25 cellular contexts compared by ENCODE assay signal in the genomic region with DNA sequence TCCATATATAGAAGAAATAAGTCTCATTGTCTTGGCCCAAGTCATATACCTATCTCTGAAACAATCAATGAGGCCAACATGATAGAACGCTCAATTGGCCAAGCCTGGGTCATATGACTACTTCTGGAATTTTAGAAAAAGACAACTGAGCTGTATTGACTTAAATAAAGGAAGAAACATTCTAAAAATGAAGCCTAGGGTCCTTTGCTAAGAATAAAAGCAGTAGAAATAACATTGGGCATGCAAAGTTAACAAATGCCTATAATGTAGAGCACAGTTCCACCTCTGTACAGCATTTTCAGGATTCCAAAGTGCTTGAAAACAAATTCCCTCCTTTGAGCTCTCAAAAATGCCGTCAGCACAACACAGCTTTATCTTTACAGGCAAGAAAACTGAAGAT.
"Had no signal": no experiment of that assay in that cellular context is flagged by ENCODE, and none has a peak within 500 bp of the region (broad histone marks: within the 10 kb centered on the region; RNA-seq: fewer than 3 reads in every experiment).

No MANE protein-coding gene starts in this region.

- H3K4me1 ChIP-seq: left ventricle myocardium inferior, pancreas, prostate gland, stomach, tibial artery, uterus had no signal

- H3K27me3 Mint-ChIP-seq: memory B cell; naive thymus-derived CD8-positive, alpha-beta T cell; stimulated activated naive B cell treated with anti-CD40 and anti-IgM and Interleukin-4, amounts not matched to agents 10 μg/mL and 1 μg/mL and 100 μg/mL, for 72 hours; type B pancreatic cell had no signal

- H3K36me3 ChIP-seq: left ventricle myocardium inferior, pancreas, prostate gland, thoracic aorta, uterus had no signal

- H3K27ac ChIP-seq: left ventricle myocardium inferior, pancreas, prostate gland, stomach, thoracic aorta, tibial artery, uterus had no signal

- H3K4me1 Mint-ChIP-seq: memory B cell; naive thymus-derived CD8-positive, alpha-beta T cell; nephron; stimulated activated naive B cell treated with anti-CD40 and anti-IgM and Interleukin-4, amounts not matched to agents 10 μg/mL and 1 μg/mL and 100 μg/mL, for 72 hours had no signal

- H3K36me3 Mint-ChIP-seq: memory B cell; naive thymus-derived CD8-positive, alpha-beta T cell; stimulated activated naive B cell treated with anti-CD40 and anti-IgM and Interleukin-4, amounts not matched to agents 10 μg/mL and 1 μg/mL and 100 μg/mL, for 72 hours; type B pancreatic cell had no signal

- DNase-seq: islet precursor cell; left ventricle myocardium inferior; naive thymus-derived CD8-positive, alpha-beta T cell; nucleus accumbens; pancreas; posterior cingulate gyrus; retina; right cardiac atrium; small intestine; stimulated activated CD4-positive, alpha-beta T cell treated with anti-CD3 and anti-CD28 coated beads, Interleukin-12 subunit alpha, Interleukin-12 subunit beta, amount 100 ng/mL, for 4 hours; stimulated activated CD4-positive, alpha-beta T cell treated with anti-CD3 and anti-CD28 coated beads, Interleukin-15, amount 100 ng/mL, for 24 hours; stimulated activated CD4-positive, alpha-beta T cell treated with anti-CD3 and anti-CD28 coated beads, Interleukin-2, amount 100 ng/mL, for 24 hours; stimulated activated CD4-positive, alpha-beta T cell treated with anti-CD3 and anti-CD28 coated beads, Interleukin-4, amount 100 ng/mL, for 1 hour; stimulated activated naive B cell treated with anti-CD40 and anti-IgM and Interleukin-4, amounts not matched to agents 10 μg/mL and 1 μg/mL and 100 μg/mL, for 72 hours; stimulated activated naive CD8-positive, alpha-beta T cell treated with anti-CD3 and anti-CD28 coated beads, Interleukin-15, Interleukin-2, amounts not matched to agents 100 U/mL and 50 U/mL, for 24 hours; stomach; tibial artery; uterus had no signal

- H3K4me3 ChIP-seq: left ventricle myocardium inferior, lung, pancreas, prostate gland, stomach, thoracic aorta, tibial artery, uterus had no signal

- H3K9me3 ChIP-seq: pancreas, prostate gland, thoracic aorta, tibial artery, uterus had no signal

- H3K27me3 ChIP-seq: pancreas, stomach, tibial artery, uterus had no signal

- H3K27ac Mint-ChIP-seq: memory B cell; naive thymus-derived CD8-positive, alpha-beta T cell; nephron; stimulated activated naive B cell treated with anti-CD40 and anti-IgM and Interleukin-4, amounts not matched to agents 10 μg/mL and 1 μg/mL and 100 μg/mL, for 72 hours had no signal

- H3K4me3 Mint-ChIP-seq: memory B cell; naive thymus-derived CD8-positive, alpha-beta T cell; nephron; neural crest cell; stimulated activated naive B cell treated with anti-CD40 and anti-IgM and Interleukin-4, amounts not matched to agents 10 μg/mL and 1 μg/mL and 100 μg/mL, for 72 hours had no signal
